In the genomic region with DNA sequence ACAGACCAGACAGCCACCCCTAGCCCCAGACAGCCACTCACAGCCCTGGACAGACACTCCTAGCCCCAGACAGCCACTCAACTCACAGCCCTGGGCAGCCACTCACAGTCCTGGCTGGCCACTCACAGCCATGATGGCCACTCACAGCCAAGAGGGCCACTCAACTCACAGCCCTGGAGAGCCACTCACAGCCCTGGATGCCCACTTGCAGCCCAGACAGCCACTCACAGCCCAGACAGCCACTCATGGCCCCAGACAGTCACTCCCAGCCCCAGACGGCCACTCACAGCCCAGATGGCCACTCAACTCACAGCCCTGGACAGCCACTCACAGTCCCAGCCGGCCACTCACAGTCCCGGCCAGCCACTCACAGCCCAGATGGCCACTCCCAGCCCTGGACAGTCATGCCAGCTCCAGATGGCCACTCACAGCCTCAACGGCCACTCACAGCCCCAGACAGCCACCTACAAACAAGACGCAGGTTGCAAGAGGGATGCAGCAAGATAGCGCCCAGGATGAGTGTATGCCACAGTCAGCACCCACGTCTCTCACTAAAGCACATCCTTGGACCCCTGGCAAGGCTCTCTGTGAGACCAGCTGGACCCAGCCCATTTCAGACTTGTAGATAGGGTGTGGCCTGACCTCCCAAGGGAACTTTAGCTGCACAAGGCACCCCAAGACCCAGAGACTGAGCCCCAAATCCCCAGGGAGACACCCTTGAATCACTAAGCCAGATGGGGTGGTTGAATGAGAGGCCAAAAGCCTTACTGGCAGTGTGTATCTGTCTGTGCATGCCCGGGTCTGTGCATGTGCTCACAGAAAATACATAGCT, we compare ENCODE assay signal across 9 cellular contexts. TPM values are rescaled to one million over a fixed set of nuclear protein-coding genes. Genes with fewer than 3 reads are reported as not detected.
DNase-seq lines count a peak whose midpoint lies in the region; ATAC-seq and TF ChIP-seq lines count a peak whose summit lies in the region.
"Had no signal": no experiment of that assay in that cellular context is flagged by ENCODE, and none has a peak within 500 bp of the region (broad histone marks: within the 10 kb centered on the region; RNA-seq: fewer than 3 reads in every experiment).

No MANE protein-coding gene starts in this region.

- no peak for TF ChIP-seq CTCF in dorsolateral prefrontal cortex (IDR thresholded peaks at IDR 0.05 in 54 of 56, conservative IDR thresholded peaks at IDR 0.05 in 2 of 56; ENCODE audit: low read depth in 1 of 56, partially characterized antibody in 56 of 56)

- H3K27ac ChIP-seq in dorsolateral prefrontal cortex: peak overlapping the region in 5 of 59 donors; percentile 2 to 59 (median 9)

- H3K27me3 ChIP-seq in dorsolateral prefrontal cortex: no peaks in the 10 kb centered on the region

- intact Hi-C loops in dorsolateral prefrontal cortex (cut with DNase I): loop anchor here in 1 of 2 donors (1.0 kb wide), 1 partner anchor 13 kb away; no protein-coding TSS in a partner anchor

- ATAC-seq in HG02852 (IDR thresholded peaks at IDR 0.05; ENCODE audit: unreplicated experiment): no peak

- DNase-seq in ELF-1 (ENCODE audit: low read depth, low spot score) (peak; percentile 3), NCI-H1092 (lab: John Stamatoyannopoulos, UW) (peak; percentile 53), dorsolateral prefrontal cortex (peak; percentile 51 to 82 (median 72)), pons (ENCODE audit: low spot score) (peak; percentile 71), Kasumi-1 (lab: John Stamatoyannopoulos, UW) (no peak), cortex of kidney (lab: John Stamatoyannopoulos, UW) (no peak)
- DNase-seq: dermis blood vessel endothelial cell, NCI-H2081 had no signal

- no peak overlapping the region for H3K4me3 ChIP-seq in dorsolateral prefrontal cortex

RNA-seq across cellular contexts. Expression of a gene that starts 22.5 kb away (rescaled TPM):
- 100 to 1,000 TPM in 46 of 120 experiments, 10 to 100 TPM in 74; 24.8 to 406 (median 87.8) TPM for total RNA-seq in dorsolateral prefrontal cortex

Comparison
In these comparisons a context has a peak if more than half of its experiments do, and no peak if none do; other contexts are left out.
1. DNase-seq: peak in ELF-1 (single experiment), NCI-H1092 (single experiment), dorsolateral prefrontal cortex (10 of 10) and pons (single experiment); none in Kasumi-1 (0 of 2) and cortex of kidney (single experiment).